ENCODE assay signal across 13 cellular contexts in the genomic region with DNA sequence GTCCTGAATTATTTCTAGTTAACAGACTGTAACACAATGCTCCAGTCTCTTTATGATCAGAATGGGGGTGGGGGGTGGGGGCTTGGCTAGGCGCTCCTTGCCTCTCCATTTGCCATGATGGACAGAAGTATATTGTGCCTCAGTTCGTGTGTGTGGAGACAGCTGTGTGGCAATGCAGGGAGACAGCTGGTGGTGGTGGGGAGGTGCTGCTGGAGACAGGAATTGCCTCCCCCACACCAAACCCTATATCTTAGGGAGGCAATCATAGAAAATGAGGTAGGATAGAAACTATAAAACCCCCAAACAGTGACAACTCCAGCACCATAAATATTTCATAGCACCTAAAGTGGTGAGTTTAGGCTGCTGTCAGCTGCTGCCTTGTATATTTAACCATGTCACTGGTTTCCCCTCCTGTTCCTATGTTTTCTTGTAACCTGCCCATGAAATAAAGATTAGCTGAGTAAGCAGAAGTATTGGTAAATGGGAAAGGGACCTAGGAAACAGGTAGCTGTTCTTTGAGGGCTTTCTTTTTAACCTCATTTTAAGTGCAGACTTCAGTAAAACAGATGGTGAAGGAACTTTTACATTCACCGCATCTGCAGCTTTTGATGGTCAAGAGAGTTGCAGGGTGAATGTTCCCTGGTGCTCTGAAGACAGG. TPM values are rescaled to one million over a fixed set of nuclear protein-coding genes. Genes with fewer than 3 reads are reported as not detected.
A peak's percentile ranks its signal among the peaks of the same experiment; 100 is the strongest.
DNase-seq lines count a peak whose midpoint lies in the region; ATAC-seq and TF ChIP-seq lines count a peak whose summit lies in the region.
"Had no signal": no experiment of that assay in that cellular context is flagged by ENCODE, and none has a peak within 500 bp of the region (broad histone marks: within the 10 kb centered on the region; RNA-seq: fewer than 3 reads in every experiment).

No MANE protein-coding gene starts in this region.

- H3K9me3 Mint-ChIP-seq in progenitor cell of endocrine pancreas (ENCODE audit: low read depth), result no peaks in the 10 kb centered on the region
- H3K9me3 Mint-ChIP-seq: naive thymus-derived CD4-positive, alpha-beta T cell had no signal

- intact Hi-C loops in PC-9 (cut with micrococcal nuclease; ENCODE audit: unreplicated experiment), result loop anchor here (10.0 kb wide), 1 partner anchor 1114 kb away; no protein-coding TSS in a partner anchor

- no peaks in the 10 kb centered on the region for H3K9me2 ChIP-seq in PC-9 (ENCODE audit: insufficient read depth)

- no peak overlapping the region for H2AFZ ChIP-seq in PC-9

- no peaks in the 10 kb centered on the region for H3K36me3 ChIP-seq in BE2C
- no peaks in the 10 kb centered on the region for H3K36me3 ChIP-seq in PC-9 (ENCODE audit: low read depth)
- no peaks in the 10 kb centered on the region for H3K36me3 ChIP-seq in Peyer's patch
- H3K36me3 ChIP-seq: MG63 had no signal

- peaks cover 6% of the 10 kb centered on the region; the same call in 1 of the 2 replicates for H3F3A ChIP-seq in PC-9 (ENCODE audit: insufficient read depth, low read depth)

- POLR2A ChIA-PET in PC-9 (lab: Charles Lee; ENCODE audit: unreplicated experiment), result interaction anchor here (0.6 kb wide), 1 partner anchor 79 kb away, joined by 4 read pairs; no protein-coding TSS in a partner anchor

- peaks cover 65% of the 10 kb centered on the region for H3K4me1 Mint-ChIP-seq in progenitor cell of endocrine pancreas (ENCODE audit: low read depth)

- no peak for ATAC-seq in GM21737 (IDR thresholded peaks at IDR 0.05; ENCODE audit: unreplicated experiment)
- ATAC-seq: naive thymus-derived CD4-positive, alpha-beta T cell had no signal

- H3K27me3 ChIP-seq in BE2C (no peaks in the 10 kb centered on the region), PC-9 (ENCODE audit: insufficient read depth, low read depth) (no peaks in the 10 kb centered on the region), Peyer's patch (no peaks in the 10 kb centered on the region)

- no TSS peak for BruUV-seq in PC-9 (replicated peaks; lab: Mats Ljungman, UMichigan)

- TF ChIP-seq CTCF in BE2C (IDR thresholded peaks at IDR 0.05; ENCODE audit: low read depth, low read length) (no peak), PC-9 (conservative IDR thresholded peaks at IDR 0.05) (no peak), progenitor cell of endocrine pancreas (IDR thresholded peaks at IDR 0.05; ENCODE audit: unreplicated experiment) (no peak), Peyer's patch (IDR thresholded peaks at IDR 0.05) (no peak)

- H3K4me1 ChIP-seq in BE2C (peaks cover 34% of the 10 kb centered on the region), PC-9 (replicated peaks; ENCODE audit: insufficient read depth) (peaks cover 49% of the 10 kb centered on the region), Peyer's patch (peaks cover 0 to 62% (median 7%) of the 10 kb centered on the region in 4 donors)

- H3K4me3 ChIP-seq in BE2C (ENCODE audit: low read depth, low read length) (peak overlapping the region; percentile 84; the same call in 1 of the 2 replicates), PC-9 (no peak overlapping the region), Peyer's patch (peak overlapping the region in 2 of 4 donors; percentile 72 to 89)
- H3K4me3 ChIP-seq: MG63 had no signal

- peak overlapping the region; percentile 84; the same call in 1 of the 2 replicates for H3K4me2 ChIP-seq in PC-9

- H3K79me2 ChIP-seq in PC-9 (ENCODE audit: low read depth), result peaks cover 74% of the 10 kb centered on the region

- CTCF ChIA-PET in PC-9 (lab: Charles Lee), result interaction anchor here (0.6 to 1.1 kb wide), 3 partner anchors 52 to 441 kb away, joined by 3 to 16 read pairs (median 6); no protein-coding TSS in a partner anchor

- peak overlapping the region; percentile 34 for H3K4me3 Mint-ChIP-seq in progenitor cell of endocrine pancreas (ENCODE audit: low read depth)

- no peaks in the 10 kb centered on the region for H3K9me3 ChIP-seq in BE2C
- no peaks in the 10 kb centered on the region for H3K9me3 ChIP-seq in PC-9 (ENCODE audit: insufficient read depth, low read depth)
- no peaks in the 10 kb centered on the region for H3K9me3 ChIP-seq in Peyer's patch
- H3K9me3 ChIP-seq: MG63 had no signal

- DNase-seq in BE2C (no peak), PC-9 (no peak), islet precursor cell (peak; percentile 29), progenitor cell of endocrine pancreas (ENCODE audit: low spot score, unreplicated experiment) (no peak), Peyer's patch (no peak), UCSD-AML1 (lab: John Stamatoyannopoulos, UW; ENCODE audit: unreplicated experiment) (no peak)
- no peak for DNase-seq in central memory CD4-positive, alpha-beta T cell
- DNase-seq: activated naive CD4-positive, alpha-beta T cell treated with anti-CD3 and anti-CD28 coated beads, Interleukin-2, amount 50 U/mL, for 16 hours; MG63; naive thymus-derived CD4-positive, alpha-beta T cell; SIG-M5 had no signal

- TF ChIP-seq POLR2A in Peyer's patch (IDR thresholded peaks at IDR 0.05), result no peak

- no peaks in the 10 kb centered on the region for H3K36me3 Mint-ChIP-seq in progenitor cell of endocrine pancreas (ENCODE audit: insufficient read depth)
- H3K36me3 Mint-ChIP-seq: naive thymus-derived CD4-positive, alpha-beta T cell had no signal

- H4K20me1 ChIP-seq in PC-9 (ENCODE audit: insufficient read depth), result 0 out of 2 replicates have a peak, but pooled peaks cover 5% of the 10 kb centered on the region

- peaks cover 21% of the 10 kb centered on the region for H3K27me3 Mint-ChIP-seq in progenitor cell of endocrine pancreas

- H3K27ac ChIP-seq in PC-9 (no peak overlapping the region), Peyer's patch (peak overlapping the region in 2 of 4 donors; percentile 80 to 93)
- H3K27ac ChIP-seq: HL-60 had no signal

- H3K27ac Mint-ChIP-seq in progenitor cell of endocrine pancreas, result no peak overlapping the region
- H3K27ac Mint-ChIP-seq: naive thymus-derived CD4-positive, alpha-beta T cell had no signal

RNA-seq across cellular contexts. Expression of gene PLXNA2, which starts 3.4 kb away (rescaled TPM):
- 11.4 TPM for polyA plus RNA-seq in BE2C (2012; ENCODE audit: insufficient read depth, insufficient read length, low read depth)
- total RNA-seq in PC-9 (2021), result 10.2 and 15.6 TPM in 2 replicates
- total RNA-seq in progenitor cell of endocrine pancreas, result 32.9 and 34.9 TPM in 2 replicates
- total RNA-seq in Peyer's patch, result 10 to 100 TPM; 51.5 to 70.2 (median 62.5) TPM
- polyA plus RNA-seq: naive thymus-derived CD4-positive, alpha-beta T cell had no signal
